Comparison of ENCODE assay signal across 12 cellular contexts in the genomic region with DNA sequence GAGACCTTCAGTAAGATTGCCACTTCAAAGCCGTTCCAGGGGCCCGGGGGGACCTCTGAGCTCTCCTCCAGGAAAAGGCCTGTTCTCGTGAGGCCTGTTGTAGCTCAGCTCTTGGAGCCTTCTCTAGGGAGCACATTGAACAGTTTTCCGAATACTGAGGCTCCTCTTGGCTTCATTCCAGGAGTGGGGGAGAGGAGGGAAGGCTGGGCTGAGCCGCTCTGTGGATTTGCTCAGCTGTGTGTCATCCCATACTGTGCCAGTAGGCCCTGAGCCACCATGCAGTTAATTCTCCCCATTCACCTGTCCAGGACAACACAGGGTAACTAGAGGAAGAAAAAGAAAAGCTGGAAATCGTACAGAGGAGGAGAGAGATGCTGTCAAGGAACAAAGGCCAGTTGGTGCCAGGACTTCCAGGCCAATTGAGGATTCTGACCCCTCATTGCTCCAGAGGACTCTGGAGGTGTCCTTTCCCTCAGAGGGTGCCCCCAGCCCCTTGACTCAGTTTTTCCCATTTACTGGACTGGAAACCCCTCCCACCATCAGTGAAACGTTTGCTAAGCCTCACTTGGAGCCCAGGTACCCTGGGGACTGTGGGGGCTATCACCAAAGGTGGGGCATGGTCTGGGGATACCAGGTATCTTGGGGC. TPM values are rescaled to one million over a fixed set of nuclear protein-coding genes. Genes with fewer than 3 reads are reported as not detected.
DNase-seq lines count a peak whose midpoint lies in the region; ATAC-seq and TF ChIP-seq lines count a peak whose summit lies in the region.
"Had no signal": no experiment of that assay in that cellular context is flagged by ENCODE, and none has a peak within 500 bp of the region (broad histone marks: within the 10 kb centered on the region; RNA-seq: fewer than 3 reads in every experiment).

No MANE protein-coding gene starts in this region.

- H3K36me3 ChIP-seq in PC-3 (ENCODE audit: low read depth, low read length) = no peaks in the 10 kb centered on the region
- H3K36me3 ChIP-seq: neutrophil, thoracic aorta had no signal

- intact Hi-C loops in PC-3 (cut with micrococcal nuclease) = no loop called here
- intact Hi-C loops in posterior vena cava (cut with DNase I) = no loop called here

- H4K20me1 ChIP-seq in PC-3 (ENCODE audit: low read length) = no peaks in the 10 kb centered on the region

- H2AFZ ChIP-seq in PC-3 (ENCODE audit: low read length) = no peak overlapping the region

- no peak overlapping the region for H3K9ac ChIP-seq in PC-3 (ENCODE audit: low read length)

- POLR2A ChIA-PET in PC-3 (lab: Charles Lee; ENCODE audit: unreplicated experiment) = no interaction called here

- BruUV-seq in PC-3 (replicated peaks; lab: Mats Ljungman, UMichigan) = no TSS peak

- H3F3A ChIP-seq in PC-3 (ENCODE audit: low read length, unreplicated experiment) = no peaks in the 10 kb centered on the region

- H3K27me3 ChIP-seq in PC-3 (ENCODE audit: low read length) = no peaks in the 10 kb centered on the region
- H3K27me3 ChIP-seq: neutrophil had no signal

- peak; percentile 86 for ATAC-seq in PC-3
- ATAC-seq in HG03280 (IDR thresholded peaks at IDR 0.05; ENCODE audit: unreplicated experiment) = no peak
- no peak for ATAC-seq in GM21367 (IDR thresholded peaks at IDR 0.05; ENCODE audit: unreplicated experiment)
- no peak for ATAC-seq in GM21619 (IDR thresholded peaks at IDR 0.05; ENCODE audit: unreplicated experiment)

- DNase-seq in Daoy (ENCODE audit: low read depth) (peak; percentile 74), PC-3 (peak; percentile 74), fibroblast of the aortic adventitia (ENCODE audit: low read depth) (peak; percentile 86), posterior vena cava (ENCODE audit: low spot score) (peak; percentile 82), RPMI8226 (no peak)
- DNase-seq: activated CD4-positive, alpha-beta T cell treated with anti-CD3 and anti-CD28 coated beads for 48 hours; effector CD4-positive, alpha-beta T cell had no signal

- no peak overlapping the region for H3K4me3 ChIP-seq in PC-3 (ENCODE audit: low read length)
- no peak overlapping the region for H3K4me3 ChIP-seq in fibroblast of the aortic adventitia (ENCODE audit: low read depth, low read length)
- H3K4me3 ChIP-seq: thoracic aorta had no signal

- no peaks in the 10 kb centered on the region for H3K9me3 ChIP-seq in PC-3 (ENCODE audit: low read length)
- H3K9me3 ChIP-seq: neutrophil, thoracic aorta had no signal

- no peaks in the 10 kb centered on the region for H3K79me2 ChIP-seq in PC-3 (ENCODE audit: low read length)

- peak overlapping the region; percentile 32 for H3K27ac ChIP-seq in PC-3 (ENCODE audit: low read length)
- H3K27ac ChIP-seq: neutrophil, thoracic aorta had no signal

- peak overlapping the region; percentile 2; the same call in 1 of the 2 replicates for H3K4me2 ChIP-seq in PC-3 (ENCODE audit: low read length)

- peaks cover 24% of the 10 kb centered on the region for H3K4me1 ChIP-seq in PC-3 (ENCODE audit: insufficient read depth, low read length)

- no peaks in the 10 kb centered on the region for H3K9me2 ChIP-seq in PC-3 (replicated peaks; ENCODE audit: low read length)

- no peak for TF ChIP-seq CTCF in PC-3 (conservative IDR thresholded peaks at IDR 0.05; ENCODE audit: low read depth, low read length)
- no peak for TF ChIP-seq CTCF in fibroblast of the aortic adventitia (IDR thresholded peaks at IDR 0.05; ENCODE audit: insufficient read depth, low read length)

- CTCF ChIA-PET in PC-3 (lab: Charles Lee) = interaction anchor here (0.7 kb wide), 1 partner anchor 189 kb away, joined by 3 read pairs; no protein-coding TSS in a partner anchor

RNA-seq across cellular contexts. Expression of gene HS1BP3, which starts 41.4 kb away (rescaled TPM):
- 6.9 and 8.0 TPM in 2 replicates for total RNA-seq in Daoy (2014; rRNA removed; shearing (Covaris generic))
- total RNA-seq in PC-3 (2014; rRNA removed) = 17.8 and 19.6 TPM in 2 replicates
- total RNA-seq in fibroblast of the aortic adventitia (ENCODE audit: low replicate concordance) = 23.0 and 28.4 TPM in 2 replicates
- 10 to 100 TPM; 37.1 to 41.8 TPM for total RNA-seq in posterior vena cava

RNA-seq across cellular contexts. Expression of gene GDF7, which starts 57.5 kb away (rescaled TPM):
- total RNA-seq in Daoy (2014; rRNA removed; shearing (Covaris generic)) = 0.06 and 0.11 TPM in 2 replicates
- total RNA-seq in PC-3 (2014; rRNA removed) = 0.04 TPM in 1 of 2 replicates, not detected in the other
- under 0.01 TPM in 1 of 2 replicates, not detected in the other for total RNA-seq in fibroblast of the aortic adventitia (ENCODE audit: low replicate concordance)
- 1 to 10 TPM; 3.6 to 3.8 TPM for total RNA-seq in posterior vena cava
